In genomic region chr2:199335502-199335901, GRCh38 we compare ENCODE assay signal across 26 cellular contexts.
"Had no signal": no experiment of that assay in that cellular context is flagged by ENCODE, and none has a peak within 500 bp of the region (broad histone marks: within the 10 kb centered on the region; RNA-seq: fewer than 3 reads in every experiment).

No MANE protein-coding gene starts in this region.

- H3K36me3 Mint-ChIP-seq: memory B cell; naive B cell; natural killer cell treated with Interleukin-12 subunit alpha and Interleukin-12 subunit beta and Interleukin-15 and Interleukin-18, amount 100 ng/mL, for 72 hours; stimulated activated effector memory CD8-positive, alpha-beta T cell treated with anti-CD3 and anti-CD28 coated beads, Interleukin-12 subunit alpha, Interleukin-12 subunit beta, amount 100 ng/mL, for 72 hours had no signal

- H3K4me3 Mint-ChIP-seq: memory B cell; naive B cell; natural killer cell treated with Interleukin-12 subunit alpha and Interleukin-12 subunit beta and Interleukin-15 and Interleukin-18, amount 100 ng/mL, for 72 hours; neural crest cell; stimulated activated effector memory CD8-positive, alpha-beta T cell treated with anti-CD3 and anti-CD28 coated beads, Interleukin-12 subunit alpha, Interleukin-12 subunit beta, amount 100 ng/mL, for 72 hours had no signal

- H3K9me3 ChIP-seq: gastroesophageal sphincter, heart left ventricle, mucosa of descending colon, neutrophil, prostate gland, right atrium auricular region, stomach, thyroid gland, vagina had no signal

- H3K4me1 Mint-ChIP-seq: memory B cell; naive B cell; neural crest cell; stimulated activated effector memory CD8-positive, alpha-beta T cell treated with anti-CD3 and anti-CD28 coated beads, Interleukin-12 subunit alpha, Interleukin-12 subunit beta, amount 100 ng/mL, for 72 hours had no signal

- H3K36me3 ChIP-seq: gastroesophageal sphincter, heart left ventricle, neutrophil, prostate gland, right atrium auricular region, stomach, thyroid gland, vagina had no signal

- H3K27ac Mint-ChIP-seq: memory B cell; naive B cell; natural killer cell treated with Interleukin-12 subunit alpha and Interleukin-12 subunit beta and Interleukin-15 and Interleukin-18, amount 100 ng/mL, for 72 hours; stimulated activated effector memory CD8-positive, alpha-beta T cell treated with anti-CD3 and anti-CD28 coated beads, Interleukin-12 subunit alpha, Interleukin-12 subunit beta, amount 100 ng/mL, for 72 hours had no signal

- ATAC-seq: foreskin keratinocyte; gastroesophageal sphincter; heart left ventricle; left lobe of liver; mucosa of descending colon; natural killer cell treated with Interleukin-12 subunit alpha and Interleukin-12 subunit beta and Interleukin-15 and Interleukin-18, amount 100 ng/mL, for 72 hours; sciatic nerve; stimulated activated effector memory CD8-positive, alpha-beta T cell treated with anti-CD3 and anti-CD28 coated beads, Interleukin-12 subunit alpha, Interleukin-12 subunit beta, amount 100 ng/mL, for 72 hours had no signal

- H3K27me3 ChIP-seq: dorsolateral prefrontal cortex, foreskin keratinocyte, gastroesophageal sphincter, heart left ventricle, hepatocyte, neutrophil, right atrium auricular region, stomach, thyroid gland, vagina had no signal

- H3K4me3 ChIP-seq: dorsolateral prefrontal cortex, gastroesophageal sphincter, heart left ventricle, hepatocyte, lung, mucosa of descending colon, prostate gland, right atrium auricular region, stomach, thyroid gland, vagina had no signal

- H3K9me3 Mint-ChIP-seq: memory B cell; naive B cell; neural crest cell; stimulated activated effector memory CD8-positive, alpha-beta T cell treated with anti-CD3 and anti-CD28 coated beads, Interleukin-12 subunit alpha, Interleukin-12 subunit beta, amount 100 ng/mL, for 72 hours had no signal

- H3K79me2 ChIP-seq: hepatocyte had no signal

- FAIRE-seq: kidney had no signal

- H3K4me2 ChIP-seq: hepatocyte had no signal

- H2AFZ ChIP-seq: hepatocyte had no signal

- DNase-seq: dorsolateral prefrontal cortex; effector CD4-positive, alpha-beta T cell; foreskin keratinocyte; heart left ventricle; kidney; mucosa of descending colon; naive B cell; stimulated activated CD4-positive, alpha-beta T cell treated with anti-CD3 and anti-CD28 coated beads, Interleukin-2, amount 100 ng/mL, for 24 hours; stimulated activated CD4-positive, alpha-beta T cell treated with anti-CD3 and anti-CD28 coated beads, Interleukin-4, amount 100 ng/mL, for 24 hours; stimulated activated naive CD4-positive, alpha-beta T cell treated with Interleukin-2 at 50 U/mL for 16 hours; stomach; thyroid gland; trophoblast cell had no signal

- H3K27ac ChIP-seq: dorsolateral prefrontal cortex, foreskin keratinocyte, gastroesophageal sphincter, heart left ventricle, hepatocyte, neutrophil, prostate gland, right atrium auricular region, stomach, thyroid gland, vagina had no signal

- H3K4me1 ChIP-seq: foreskin keratinocyte, heart left ventricle, prostate gland, right atrium auricular region, stomach, thyroid gland had no signal

- H3K27me3 Mint-ChIP-seq: memory B cell; naive B cell; natural killer cell treated with Interleukin-12 subunit alpha and Interleukin-12 subunit beta and Interleukin-15 and Interleukin-18, amount 100 ng/mL, for 72 hours had no signal
